ENCODE assay signal across 13 cellular contexts in the genomic region with DNA sequence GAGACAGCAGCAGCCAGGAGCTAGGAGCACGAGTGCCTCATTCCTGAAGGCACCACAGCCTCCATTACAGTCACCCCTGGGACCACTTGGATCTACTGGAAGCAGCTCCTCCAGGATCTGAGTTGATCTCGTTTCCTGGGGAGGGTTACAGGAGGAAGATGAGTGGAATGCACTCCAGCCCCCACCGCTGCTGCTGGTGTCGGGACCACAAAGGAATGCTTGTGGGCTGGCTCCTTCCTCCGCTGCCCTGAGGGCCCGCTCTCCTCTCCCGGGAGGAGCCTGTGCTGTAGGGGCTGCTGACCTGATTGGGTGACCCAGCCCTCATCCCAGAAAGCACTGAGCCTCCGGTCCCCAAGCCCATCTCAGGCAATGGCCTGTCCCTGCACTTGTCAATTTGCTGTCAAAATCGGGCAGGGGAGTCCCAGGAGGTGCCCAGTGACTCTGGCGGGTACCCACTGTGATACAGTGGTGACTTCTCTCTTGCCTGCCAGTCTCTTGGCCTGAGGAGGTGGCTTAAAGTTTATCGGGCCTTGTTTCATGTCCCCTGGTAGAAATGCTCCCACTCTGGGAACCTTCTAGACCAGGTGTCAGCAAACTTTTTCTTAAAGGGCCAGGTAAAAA. TPM values are rescaled to one million over a fixed set of nuclear protein-coding genes. Genes with fewer than 3 reads are reported as not detected.
DNase-seq lines count a peak whose midpoint lies in the region; ATAC-seq and TF ChIP-seq lines count a peak whose summit lies in the region.
"Had no signal": no experiment of that assay in that cellular context is flagged by ENCODE, and none has a peak within 500 bp of the region (broad histone marks: within the 10 kb centered on the region; RNA-seq: fewer than 3 reads in every experiment).

No MANE protein-coding gene starts in this region.

- no peak for TF ChIP-seq CTCF in OCI-LY1 (IDR thresholded peaks at IDR 0.05; ENCODE audit: low read length)

- peak overlapping the region; percentile 35 for H3K27ac ChIP-seq in OCI-LY1 (ENCODE audit: low read depth, low read length, poor library complexity, severe bottlenecking)
- no peak overlapping the region for H3K27ac ChIP-seq in trophoblast cell (ENCODE audit: low read depth, low read length)

- H3K14ac ChIP-seq in trophoblast cell (ENCODE audit: low read length) = no peak overlapping the region

- H3K4me1 ChIP-seq in OCI-LY1 (ENCODE audit: insufficient read depth, low read length, severe bottlenecking) = peaks cover 41% of the 10 kb centered on the region
- peaks cover 10 to 11% of the 10 kb centered on the region in 2 experiments for H3K4me1 ChIP-seq in trophoblast cell (ENCODE audit: control insufficient read depth in 1 of 2, insufficient read depth in 2 of 2, low read length in 2 of 2)

- H3K4ac ChIP-seq in trophoblast cell (ENCODE audit: low read depth, low read length) = no peak overlapping the region

- no peak overlapping the region for H2BK12ac ChIP-seq in trophoblast cell (ENCODE audit: low read length)

- no peak overlapping the region for H3K23ac ChIP-seq in trophoblast cell (ENCODE audit: low read length)

- H4K20me1 ChIP-seq in OCI-LY1 (ENCODE audit: insufficient read depth, low read length) = no peaks in the 10 kb centered on the region

- no peak for ATAC-seq in left lobe of liver

- no peak overlapping the region for H2AK5ac ChIP-seq in trophoblast cell (ENCODE audit: low read length)

- no peaks in the 10 kb centered on the region for H3K79me1 ChIP-seq in trophoblast cell (ENCODE audit: low read length)

- no peak overlapping the region for H3K18ac ChIP-seq in trophoblast cell (ENCODE audit: low read length)

- H3F3A ChIP-seq in OCI-LY1 (ENCODE audit: insufficient read depth, low read length) = 0 out of 2 replicates have a peak, but pooled peaks cover 4% of the 10 kb centered on the region

- H2AFZ ChIP-seq in OCI-LY1 (ENCODE audit: low read length) (no peak overlapping the region), trophoblast cell (ENCODE audit: insufficient read depth, low read length, poor library complexity) (no peak overlapping the region)

- H3K9me3 ChIP-seq in OCI-LY1 (ENCODE audit: low read length) (no peaks in the 10 kb centered on the region), trophoblast cell (ENCODE audit: insufficient read depth, low read depth, low read length) (no peaks in the 10 kb centered on the region)
- H3K9me3 ChIP-seq: thyroid gland had no signal

- WGBS in trophoblast cell (ENCODE audit: extremely low coverage, insufficient coverage, insufficient read length) = no CpG with 5 or more reads among the region's 11 CpGs

- DNase-seq in EH (ENCODE audit: low read depth) (peak; percentile 85), fibroblast of peridontal ligament (ENCODE audit: extremely low read depth) (peak; percentile 58), trophoblast cell (peak; percentile 41 to 56), NCI-H526 (lab: John Stamatoyannopoulos, UW) (no peak), left lobe of liver (ENCODE audit: low spot score) (no peak), mucosa of gallbladder (ENCODE audit: low spot score) (no peak), NCI-H345 treated with DMSO at 0.1 percent for 48 hours (lab: John Stamatoyannopoulos, UW; ENCODE audit: unreplicated experiment) (no peak)
- DNase-seq: activated CD8-positive, alpha-beta memory T cell treated with anti-CD3 and anti-CD28 coated beads, Interleukin-2, amount 50 U/mL, for 48 hours; erythroblast; hypothalamus; MV-4-11; thyroid gland had no signal

- H3K4me3 ChIP-seq in OCI-LY1 (ENCODE audit: low read depth, low read length, poor library complexity, severe bottlenecking) (no peak overlapping the region), trophoblast cell (ENCODE audit: low read depth, low read length) (no peak overlapping the region)
- H3K4me3 ChIP-seq: thyroid gland had no signal

- no peak overlapping the region for H4K12ac ChIP-seq in trophoblast cell (ENCODE audit: low read depth, low read length)

- no peak overlapping the region for H2BK120ac ChIP-seq in trophoblast cell (ENCODE audit: insufficient read depth, low read length, poor library complexity)

- H3K27me3 ChIP-seq in OCI-LY1 (ENCODE audit: insufficient read depth, low read length) = no peaks in the 10 kb centered on the region
- no peaks in the 10 kb centered on the region for H3K27me3 ChIP-seq in trophoblast cell (ENCODE audit: insufficient read depth, low read length)
- H3K27me3 ChIP-seq: thyroid gland had no signal

- H2BK5ac ChIP-seq in trophoblast cell (ENCODE audit: low read depth, low read length, poor library complexity) = no peak overlapping the region

- H3K9me2 ChIP-seq in OCI-LY1 (ENCODE audit: low read depth, low read length) = no peaks in the 10 kb centered on the region

- H3K36me3 ChIP-seq in OCI-LY1 (ENCODE audit: insufficient read depth, low read length) = peaks cover 77% of the 10 kb centered on the region
- H3K36me3 ChIP-seq in trophoblast cell (ENCODE audit: control insufficient read depth in 1 of 2, insufficient read depth in 2 of 2, low read length in 2 of 2) = peaks cover 5 to 7% of the 10 kb centered on the region in 2 experiments

- H4K91ac ChIP-seq in trophoblast cell (ENCODE audit: low read depth, low read length) = no peak overlapping the region

- no peak overlapping the region for H4K8ac ChIP-seq in trophoblast cell (ENCODE audit: low read depth, low read length)

- no peak overlapping the region for H3K4me2 ChIP-seq in OCI-LY1 (ENCODE audit: low read length)
- no peak overlapping the region for H3K4me2 ChIP-seq in trophoblast cell (ENCODE audit: low read length)

- H3K9ac ChIP-seq in OCI-LY1 (ENCODE audit: low read length) (no peak overlapping the region), trophoblast cell (ENCODE audit: low read length) (no peak overlapping the region)

- H3K79me2 ChIP-seq in OCI-LY1 (ENCODE audit: insufficient read depth, low read length) = no peaks in the 10 kb centered on the region
- H3K79me2 ChIP-seq in trophoblast cell (ENCODE audit: control insufficient read depth, insufficient read depth, low read length, poor library complexity) = no peaks in the 10 kb centered on the region

RNA-seq across cellular contexts. Expression of a gene that starts 23.1 kb away (rescaled TPM):
- polyA plus RNA-seq in trophoblast cell (2013) = 8.6 and 8.7 TPM in 2 replicates
- total RNA-seq in left lobe of liver (12.3 TPM), mucosa of gallbladder (31.2 TPM)

RNA-seq across cellular contexts. Expression of a gene that starts 35.5 kb away (rescaled TPM):
- 14.1 and 17.7 TPM in 2 replicates for polyA plus RNA-seq in trophoblast cell (2013)
- total RNA-seq in left lobe of liver (47.6 TPM), mucosa of gallbladder (59.0 TPM)

RNA-seq across cellular contexts. Expression of a gene that starts 59.6 kb away (rescaled TPM):
- polyA plus RNA-seq in trophoblast cell (2013) = 7.0 and 7.9 TPM in 2 replicates
- total RNA-seq in left lobe of liver (13.4 TPM), mucosa of gallbladder (31.5 TPM)

Comparison
In these comparisons a context has a peak if more than half of its experiments do, and no peak if none do; other contexts are left out.
1. DNase-seq: peak in EH (single experiment), fibroblast of peridontal ligament (single experiment) and trophoblast cell (2 of 2); none in NCI-H526 (0 of 2), left lobe of liver (single experiment), mucosa of gallbladder (single experiment) and NCI-H345 treated with DMSO at 0.1 percent for 48 hours (single experiment).